In genomic region chr9:35540315-35540714, GRCh38 we compare ENCODE assay signal across 17 cellular contexts. TPM values are rescaled to one million over a fixed set of nuclear protein-coding genes. Genes with fewer than 3 reads are reported as not detected.
DNase-seq lines count a peak whose midpoint lies in the region; ATAC-seq and TF ChIP-seq lines count a peak whose summit lies in the region.
"Had no signal": no experiment of that assay in that cellular context is flagged by ENCODE, and none has a peak within 500 bp of the region (broad histone marks: within the 10 kb centered on the region; RNA-seq: fewer than 3 reads in every experiment).

No MANE protein-coding gene starts in this region.

- TF ChIP-seq POLR2A in sigmoid colon (IDR thresholded peaks at IDR 0.05): no peak

- H3K79me1 ChIP-seq in mesendoderm (ENCODE audit: low read length): no peaks in the 10 kb centered on the region

- no peak overlapping the region for H3K9ac ChIP-seq in mesendoderm (ENCODE audit: low read length)

- no peaks in the 10 kb centered on the region for H3K79me2 ChIP-seq in mesendoderm (ENCODE audit: control insufficient read depth, insufficient read depth, low read length)

- H2AK5ac ChIP-seq in mesendoderm (ENCODE audit: low read length): no peak overlapping the region

- H3K27me3 ChIP-seq in AG04450 (ENCODE audit: control insufficient read depth, insufficient read depth, low read length): no peaks in the 10 kb centered on the region
- H3K27me3 ChIP-seq in sigmoid colon: no peaks in the 10 kb centered on the region
- no peaks in the 10 kb centered on the region for H3K27me3 ChIP-seq in mesendoderm (ENCODE audit: insufficient read depth, low read length, poor library complexity)
- H3K27me3 ChIP-seq: pancreas had no signal

- H3K36me3 ChIP-seq in sigmoid colon (no peaks in the 10 kb centered on the region), mesendoderm (ENCODE audit: control insufficient read depth, insufficient read depth, low read length) (no peaks in the 10 kb centered on the region)
- H3K36me3 ChIP-seq: pancreas had no signal

- POLR2A ChIA-PET in AG04450 (lab: Yijun Ruan, JAX): no interaction called here

- H3K9me3 ChIP-seq in AG04450 (ENCODE audit: control insufficient read depth, insufficient read depth, low read length) (no peaks in the 10 kb centered on the region), sigmoid colon (no peaks in the 10 kb centered on the region)
- H3K9me3 ChIP-seq: pancreas had no signal

- H3K4me2 ChIP-seq in mesendoderm (ENCODE audit: low read length): no peak overlapping the region

- H3K23ac ChIP-seq in mesendoderm (ENCODE audit: low read length): no peak overlapping the region

- no peak overlapping the region for H4K5ac ChIP-seq in mesendoderm (ENCODE audit: low read length)

- no peak for TF ChIP-seq EP300 in sigmoid colon (IDR thresholded peaks at IDR 0.05)

- H3K4me3 ChIP-seq in AG04450 (ENCODE audit: low read depth, low read length) (peak overlapping the region; percentile 77), WI38 (ENCODE audit: low read depth, low read length) (peak overlapping the region; percentile 64), sigmoid colon (no peak overlapping the region), mesendoderm (ENCODE audit: low read length) (no peak overlapping the region)
- H3K4me3 ChIP-seq: GM12878, pancreas had no signal

- intact Hi-C loops in sigmoid colon (cut with DNase I): no loop called here

- TF ChIP-seq CTCF in AG04450 (IDR thresholded peaks at IDR 0.05; ENCODE audit: low read depth, low read length) (no peak), WI38 (IDR thresholded peaks at IDR 0.05; ENCODE audit: low read depth, low read length) (no peak), sigmoid colon (IDR thresholded peaks at IDR 0.05) (no peak), GM20000 (IDR thresholded peaks at IDR 0.05; ENCODE audit: extremely low read depth, missing control alignments) (no peak)

- no peak overlapping the region for H2BK120ac ChIP-seq in mesendoderm (ENCODE audit: low read depth, low read length)

- H3K4me1 ChIP-seq in sigmoid colon (peaks cover 0 to 80% (median 69%) of the 10 kb centered on the region in 4 donors), mesendoderm (ENCODE audit: control insufficient read depth, low read depth, low read length) (peaks cover 9% of the 10 kb centered on the region)

- WGBS in sigmoid colon, 2 donors: 92 to 96% methylated on average over 2 of the region's 2 CpGs
- WGBS in mesendoderm (ENCODE audit: extremely low coverage, insufficient coverage, low lambda C conversion rate): no CpG with 5 or more reads among the region's 2 CpGs

- no peak overlapping the region for H2BK5ac ChIP-seq in mesendoderm (ENCODE audit: low read length)

- H3K27ac ChIP-seq in AG04450 (ENCODE audit: low read depth, low read length) (no peak overlapping the region), sigmoid colon (peak overlapping the region; percentile 86 to 94 (median 88)), mesendoderm (ENCODE audit: low read depth, low read length) (no peak overlapping the region)
- H3K27ac ChIP-seq: pancreas had no signal

- H3K56ac ChIP-seq in mesendoderm (ENCODE audit: low read length): no peak overlapping the region

- H2BK15ac ChIP-seq in mesendoderm (replicated peaks; ENCODE audit: low read depth): no peak overlapping the region

- CTCF ChIA-PET in AG04450 (lab: Charles Lee): interaction anchor here (0.6 to 4.6 kb wide), 4 partner anchors 14 to 426 kb away, joined by 3 to 27 read pairs (median 3); no protein-coding TSS in a partner anchor

- no peak overlapping the region for H3K18ac ChIP-seq in mesendoderm (ENCODE audit: low read length)

- H3K4ac ChIP-seq in mesendoderm (ENCODE audit: low read depth, low read length): no peak overlapping the region

- DNase-seq in AG04450 (ENCODE audit: low read depth, low spot score): no peak
- peak; percentile 18 for DNase-seq in glomerular visceral epithelial cell (ENCODE audit: extremely low spot score)
- DNase-seq in sigmoid colon: no peak
- DNase-seq in mesendoderm: no peak
- DNase-seq in GM20000 (ENCODE audit: low spot score): no peak
- DNase-seq: activated CD8-positive, alpha-beta T cell treated with anti-CD3 and anti-CD28 coated beads for 36 hours; activated T-cell treated with anti-CD3 and anti-CD28 coated beads, Interleukin-2, amount 50 U/mL, for 72 hours; Calu3; Karpas-422; NCI-H1105 treated with DMSO at 0.1 percent for 48 hours; pancreas; stimulated activated naive B cell treated with anti-CD40 and anti-IgM and Interleukin-4, amounts not matched to agents 10 μg/mL and 1 μg/mL and 100 μg/mL, for 72 hours; T-helper 1 cell had no signal

- H4K8ac ChIP-seq in mesendoderm (ENCODE audit: low read depth, low read length): no peak overlapping the region

- no peak for ATAC-seq in HG02759 (IDR thresholded peaks at IDR 0.05; ENCODE audit: unreplicated experiment)
- no peak for ATAC-seq in HG03097 (IDR thresholded peaks at IDR 0.05; ENCODE audit: low FRiP score, unreplicated experiment)
- ATAC-seq: activated CD8-positive, alpha-beta T cell treated with anti-CD3 and anti-CD28 coated beads for 36 hours; activated T-cell treated with anti-CD3 and anti-CD28 coated beads, Interleukin-2, amount 50 U/mL, for 72 hours; GM12878; pancreas; stimulated activated naive B cell treated with anti-CD40 and anti-IgM and Interleukin-4, amounts not matched to agents 10 μg/mL and 1 μg/mL and 100 μg/mL, for 72 hours had no signal

RNA-seq across cellular contexts. Expression of gene RUSC2, which starts 50.4 kb away (rescaled TPM):
- polyA plus RNA-seq in AG04450 (2011; rRNA removed) (17.4 and 19.3 TPM in 2 replicates), sigmoid colon (1 to 10 TPM in 2 of 3 donors, under 1 TPM in 1; 0.92 to 5.6 (median 1.2) TPM)
- 81.7 and 106 TPM in 2 replicates for polyA minus RNA-seq in AG04450 (2011; rRNA and poly(A)+ RNA removed)
- total RNA-seq in sigmoid colon: 10 to 100 TPM; 30.9 to 47.1 (median 43.4) TPM
- 4.1 TPM for polyA plus RNA-seq in mesendoderm (2013, experiment 1 of 2)
- polyA plus RNA-seq in mesendoderm (2013, experiment 2 of 2): 3.9 TPM
- total RNA-seq: GM12878 had no signal
- polyA plus RNA-seq: GM12878 had no signal

Comparison
In these comparisons a context has a peak if more than half of its experiments do, and no peak if none do; other contexts are left out.
1. H3K27ac ChIP-seq: peak in sigmoid colon (4 of 4); none in AG04450 (single experiment) and mesendoderm (single experiment).
2. H3K4me3 ChIP-seq: peak in AG04450 (single experiment) and WI38 (single experiment); none in sigmoid colon (0 of 4) and mesendoderm (single experiment).